In genomic region chr11:68842427-68843051, GRCh38 we compare ENCODE assay signal across 8 cellular contexts. TPM values are rescaled to one million over a fixed set of nuclear protein-coding genes. Genes with fewer than 3 reads are reported as not detected.
DNase-seq lines count a peak whose midpoint lies in the region; TF ChIP-seq lines count a peak whose summit lies in the region.

No MANE protein-coding gene starts in this region.

- H2AFZ ChIP-seq in neural cell (ENCODE audit: low read depth, low read length) = no peak overlapping the region

- peaks cover 14% of the 10 kb centered on the region for H3K27me3 Mint-ChIP-seq in chondrocyte (ENCODE audit: low read depth)

- H3K4me1 ChIP-seq in BLaER1 treated with 17β-estradiol and CSF1 and Interleukin-3, amounts not matched to agents 10 nM and 100 nM = peaks cover 46 to 70% (median 64%) of the 10 kb centered on the region in 10 experiments

- no peaks in the 10 kb centered on the region for H3K9me3 Mint-ChIP-seq in chondrocyte (ENCODE audit: low read depth)

- H3K4me3 Mint-ChIP-seq in chondrocyte (ENCODE audit: unreplicated experiment) = peak overlapping the region; percentile 59

- TF ChIP-seq CTCF in chondrocyte (IDR thresholded peaks at IDR 0.05) (no peak), neural cell (IDR thresholded peaks at IDR 0.05; ENCODE audit: poor library complexity, severe bottlenecking) (no peak)

- DNase-seq in MG63 (no peak), chondrocyte (ENCODE audit: low spot score) (no peak), NCI-H1436 treated with DMSO at 0.1 percent for 48 hours (lab: John Stamatoyannopoulos, UW) (no peak), NCI-H526 (lab: John Stamatoyannopoulos, UW) (no peak), NOMO-1 treated with dmso at 0.1 percent for 144 hours (lab: John Stamatoyannopoulos, UW; ENCODE audit: unreplicated experiment) (no peak), medulla oblongata (ENCODE audit: extremely low spot score) (no peak)

- peak overlapping the region in 7 of 11 experiments; percentile 3 to 96 (median 92); a peak in 11 of 22 replicates for H3K27ac ChIP-seq in BLaER1 treated with 17β-estradiol and CSF1 and Interleukin-3, amounts not matched to agents 10 nM and 100 nM
- H3K27ac ChIP-seq in neural cell (ENCODE audit: low read length) = no peak overlapping the region

- H3K9ac ChIP-seq in BLaER1 treated with 17β-estradiol and CSF1 and Interleukin-3, amounts not matched to agents 10 nM and 100 nM = peak overlapping the region; percentile 24 to 90 (median 84); a peak in 18 of 22 replicates
- no peak overlapping the region for H3K9ac ChIP-seq in neural cell (ENCODE audit: low read length)

- peaks cover 52% of the 10 kb centered on the region for H3K4me1 Mint-ChIP-seq in chondrocyte (ENCODE audit: low read depth)

- H3K9me3 ChIP-seq in BLaER1 treated with 17β-estradiol and CSF1 and Interleukin-3, amounts not matched to agents 10 nM and 100 nM (replicated peaks in 1 of 11) = no peaks in the 10 kb centered on the region
- H3K9me3 ChIP-seq in MG63 (no peaks in the 10 kb centered on the region), neural cell (ENCODE audit: low read length) (no peaks in the 10 kb centered on the region)

- TF ChIP-seq RAD21 in neural cell (conservative IDR thresholded peaks at IDR 0.05) = no peak

- H3K27ac Mint-ChIP-seq in chondrocyte (ENCODE audit: unreplicated experiment) = no peak overlapping the region

- TF ChIP-seq EP300 in neural cell (conservative IDR thresholded peaks at IDR 0.05; ENCODE audit: poor library complexity, severe bottlenecking) = no peak

- no peaks in the 10 kb centered on the region for H3K36me3 ChIP-seq in BLaER1 treated with 17β-estradiol and CSF1 and Interleukin-3, amounts not matched to agents 10 nM and 100 nM
- H3K36me3 ChIP-seq in MG63 (peaks cover 7% of the 10 kb centered on the region), neural cell (ENCODE audit: insufficient read depth, low read length) (no peaks in the 10 kb centered on the region)

- H3K79me2 ChIP-seq in neural cell (replicated peaks; ENCODE audit: insufficient read depth, low read length) = no peaks in the 10 kb centered on the region

- H3F3A ChIP-seq in neural cell (ENCODE audit: insufficient read depth, low read length, poor library complexity, severe bottlenecking) = no peaks in the 10 kb centered on the region

- no peaks in the 10 kb centered on the region for H3K9me2 ChIP-seq in neural cell (ENCODE audit: insufficient read depth, low read length)

- peaks cover 0 to 10% (median 0%) of the 10 kb centered on the region in 11 experiments; a peak in 3 of 22 replicates for H4K20me1 ChIP-seq in BLaER1 treated with 17β-estradiol and CSF1 and Interleukin-3, amounts not matched to agents 10 nM and 100 nM
- no peaks in the 10 kb centered on the region for H4K20me1 ChIP-seq in neural cell (ENCODE audit: insufficient read depth)

- H3K36me3 Mint-ChIP-seq in chondrocyte (ENCODE audit: low read depth) = peaks cover 2% of the 10 kb centered on the region

- H3K4me2 ChIP-seq in BLaER1 treated with 17β-estradiol and CSF1 and Interleukin-3, amounts not matched to agents 10 nM and 100 nM = peak overlapping the region; percentile 95 to 99 (median 98)
- H3K4me2 ChIP-seq in neural cell (ENCODE audit: low read length) = no peak overlapping the region

- peak overlapping the region; percentile 62 to 84 (median 72) for H3K4me3 ChIP-seq in BLaER1 treated with 17β-estradiol and CSF1 and Interleukin-3, amounts not matched to agents 10 nM and 100 nM
- H3K4me3 ChIP-seq in MG63 (peak overlapping the region; percentile 49; the same call in 1 of the 2 replicates), neural cell (ENCODE audit: low read length) (peak overlapping the region; percentile 54)

- H3K27me3 ChIP-seq in BLaER1 treated with 17β-estradiol and CSF1 and Interleukin-3, amounts not matched to agents 10 nM and 100 nM = peaks cover 0 to 34% (median 0%) of the 10 kb centered on the region in 11 experiments; a peak in 7 of 22 replicates
- H3K27me3 ChIP-seq in MG63 (no peaks in the 10 kb centered on the region), neural cell (ENCODE audit: insufficient read depth, low read depth, low read length) (peaks cover 72% of the 10 kb centered on the region)

TF ChIP-seq in neural cell, 6 proteins besides CTCF, POLR2A, EP300 and RAD21:
- TF ChIP-seq EZH2 (IDR thresholded peaks at IDR 0.05; ENCODE audit: borderline replicate concordance, insufficient read depth, low read length, poor library complexity, severe bottlenecking) = no peak
- TF ChIP-seq MXI1 (conservative IDR thresholded peaks at IDR 0.05; ENCODE audit: poor library complexity, severe bottlenecking) = no peak
TF ChIP-seq in neural cell: peak in this region for 0.

RNA-seq across cellular contexts. Expression of gene CPT1A, which starts 0.8 kb away (rescaled TPM):
- 43.6 and 59.5 TPM in 2 replicates for total RNA-seq in MG63 (2014; rRNA removed; shearing (Covaris generic); ENCODE audit: low replicate concordance)
- total RNA-seq in chondrocyte = 58.0 to 83.0 TPM (median 58.8 TPM) in 3 replicates
- 0.12 and 0.35 TPM in 2 replicates for polyA plus RNA-seq in neural cell
- 0.24 and 0.35 TPM in 2 replicates for polyA minus RNA-seq in neural cell
